In the genomic region with DNA sequence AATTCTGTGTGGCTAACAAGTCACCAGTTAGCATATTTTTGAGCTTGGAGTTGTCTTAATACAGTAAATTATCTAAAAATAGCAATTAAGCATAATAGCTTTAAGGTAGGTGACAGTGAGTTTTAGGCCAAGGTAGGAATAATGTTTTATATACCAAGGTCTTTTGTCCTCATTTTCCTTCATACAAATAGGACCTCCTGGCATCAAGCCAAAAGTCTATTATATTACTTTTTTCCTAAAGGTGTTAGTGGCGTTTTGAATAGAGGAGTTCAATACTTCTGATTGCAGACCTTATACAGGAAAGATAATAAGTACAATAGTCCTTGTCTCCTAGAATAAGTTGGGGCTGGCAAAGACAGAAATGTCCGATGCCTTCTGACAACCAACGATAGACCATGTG, we compare ENCODE assay signal across 8 cellular contexts.
"Had no signal": no experiment of that assay in that cellular context is flagged by ENCODE, and none has a peak within 500 bp of the region (broad histone marks: within the 10 kb centered on the region; RNA-seq: fewer than 3 reads in every experiment).

No MANE protein-coding gene starts in this region.

- ATAC-seq: GM12878 had no signal

- FAIRE-seq: G401.6, GM12878, GM12891, GM12892, GM18507, GM19239 had no signal

- H3K4me3 ChIP-seq: GM12878 had no signal

- DNase-seq: GDM1, GF-D8 had no signal
